In the genomic region with DNA sequence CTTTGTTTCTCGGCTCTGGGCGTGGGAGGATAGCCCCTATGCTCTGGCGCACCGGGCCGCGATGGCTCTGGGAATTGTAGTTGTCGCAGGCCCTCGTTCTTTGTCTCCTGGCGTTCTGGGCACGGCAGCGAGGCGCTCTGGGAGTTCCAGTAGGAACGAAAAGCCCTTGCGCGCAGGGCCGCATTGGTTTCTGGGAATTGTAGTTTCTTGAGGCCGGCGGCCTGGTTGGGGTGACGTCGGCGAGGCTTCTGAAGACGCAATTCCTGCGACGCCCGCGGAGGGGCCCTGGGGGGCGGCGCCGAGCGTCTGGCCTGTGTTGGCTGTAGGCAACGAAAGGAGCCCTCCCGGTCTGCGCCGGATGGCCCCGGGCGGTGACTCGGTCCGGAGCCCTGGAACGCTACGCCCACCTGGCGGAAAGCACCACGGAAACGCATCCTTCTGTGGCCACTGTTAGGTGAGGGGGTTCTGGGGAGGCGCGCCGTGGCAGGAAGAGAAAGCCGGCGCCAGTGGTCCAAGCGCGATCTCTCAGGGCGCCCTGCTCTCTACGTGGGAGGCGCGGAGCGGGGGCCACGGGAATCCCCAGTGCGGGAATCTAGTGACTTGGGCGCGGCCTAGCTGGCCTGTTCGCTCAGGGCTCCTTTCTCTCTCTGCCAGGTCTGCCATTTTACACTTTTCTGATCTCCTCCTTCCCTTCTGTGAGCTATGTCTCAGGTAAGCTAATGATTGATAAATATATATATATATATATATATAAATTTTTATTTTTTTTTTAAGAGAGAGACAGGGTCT, we compare ENCODE assay signal across 8 cellular contexts. TPM values are rescaled to one million over a fixed set of nuclear protein-coding genes. Genes with fewer than 3 reads are reported as not detected.
A peak's percentile ranks its signal among the peaks of the same experiment; 100 is the strongest.
DNase-seq lines count a peak whose midpoint lies in the region; ATAC-seq, FAIRE-seq and TF ChIP-seq lines count a peak whose summit lies in the region.

Gene ZNF140 (plus strand): TSS at position 305 of the 789 bp plus-strand sequence. CDS start 398 bp downstream, at position 703.

- H3K9ac ChIP-seq in astrocyte (ENCODE audit: low read length) (peak within 1 kb of the TSS; percentile 93), rectal smooth muscle tissue (ENCODE audit: low read length) (peak within 1 kb of the TSS; percentile 95)

- H3K27me3 ChIP-seq in astrocyte (ENCODE audit: insufficient read depth, low read length) (no peaks in the 10 kb centered on the region), rectal smooth muscle tissue (ENCODE audit: control insufficient read depth, insufficient read depth, low read length) (no peaks in the 10 kb centered on the region)

- peak; percentile 98 to 100 (median 100) for DNase-seq in NCI-H1417 (lab: John Stamatoyannopoulos, UW)
- peak; percentile 89 to 96 (median 94) for DNase-seq in T-helper 1 cell
- DNase-seq in astrocyte (ENCODE audit: low read depth): peak; percentile 96
- peak; percentile 85 for DNase-seq in hepatic stellate cell (ENCODE audit: low spot score)
- DNase-seq in LoVo (ENCODE audit: low spot score): no peak

- H3K4me1 ChIP-seq in astrocyte (ENCODE audit: insufficient read depth, low read length) (no peaks in the 10 kb centered on the region), rectal smooth muscle tissue (ENCODE audit: control insufficient read depth, insufficient read depth, low read length) (peaks cover 3% of the 10 kb centered on the region)

- no peaks in the 10 kb centered on the region for H3K27me3 Mint-ChIP-seq in astrocyte (ENCODE audit: low read depth, unreplicated experiment)

- no peak for FAIRE-seq in astrocyte (lab: Jason Lieb, UNC)

- H3K36me3 Mint-ChIP-seq in astrocyte (ENCODE audit: low read depth, unreplicated experiment): peaks cover 51% of the 10 kb centered on the region

- peak within 1 kb of the TSS; percentile 70 for H3K4me3 ChIP-seq in GM12875 (ENCODE audit: low read depth, low read length)
- H3K4me3 ChIP-seq in astrocyte (ENCODE audit: insufficient read depth, low read depth, low read length): peak within 1 kb of the TSS; percentile 77
- peak within 1 kb of the TSS; percentile 91 for H3K4me3 ChIP-seq in rectal smooth muscle tissue (ENCODE audit: low read length)

- TF ChIP-seq CTCF in GM12875 (IDR thresholded peaks at IDR 0.05; ENCODE audit: borderline replicate concordance, insufficient read depth, low read depth, low read length) (0 out of 2 replicates have a peak, but pooled peaks have one; percentile 18), astrocyte (IDR thresholded peaks at IDR 0.05; ENCODE audit: insufficient read depth, low read depth, low read length) (no peak)

- H2AFZ ChIP-seq in astrocyte (ENCODE audit: low read depth, low read length): peak within 1 kb of the TSS; percentile 78

- peaks cover 56% of the 10 kb centered on the region for H3K9me3 Mint-ChIP-seq in astrocyte (ENCODE audit: unreplicated experiment)

- H3K4me1 Mint-ChIP-seq in astrocyte (ENCODE audit: low read depth, unreplicated experiment): peaks cover 5% of the 10 kb centered on the region

- no peak within 1 kb of the TSS for H3K4me3 Mint-ChIP-seq in astrocyte (ENCODE audit: unreplicated experiment)

- no peaks in the 10 kb centered on the region for H4K20me1 ChIP-seq in astrocyte (ENCODE audit: insufficient read depth, low read length)

- no peak within 1 kb of the TSS for H3K27ac Mint-ChIP-seq in astrocyte (ENCODE audit: unreplicated experiment)

- H3K36me3 ChIP-seq in astrocyte (ENCODE audit: insufficient read depth, low read length) (peaks cover 32% of the 10 kb centered on the region), rectal smooth muscle tissue (ENCODE audit: control insufficient read depth, insufficient read depth, low read length) (peaks cover 24% of the 10 kb centered on the region)

- peak within 1 kb of the TSS; percentile 98 for H3K27ac ChIP-seq in astrocyte (ENCODE audit: low read depth, low read length)
- H3K27ac ChIP-seq in rectal smooth muscle tissue (ENCODE audit: low read depth, low read length): peak within 1 kb of the TSS; percentile 99

- peak; percentile 81 for ATAC-seq in HG02642 (IDR thresholded peaks at IDR 0.05; ENCODE audit: poor library complexity, unreplicated experiment)

- peaks cover 25% of the 10 kb centered on the region for H3K79me2 ChIP-seq in astrocyte (ENCODE audit: insufficient read depth, low read length)

- H3K4me2 ChIP-seq in astrocyte (ENCODE audit: low read length): peak within 1 kb of the TSS; percentile 89

- peaks cover 46% of the 10 kb centered on the region for H3K9me3 ChIP-seq in astrocyte (ENCODE audit: insufficient read depth, low read depth, low read length)

RNA-seq across cellular contexts. Expression of gene ZNF140, which starts in this region (rescaled TPM):
- 17.2 and 17.6 TPM in 2 replicates for total RNA-seq in astrocyte
